In the genomic region with DNA sequence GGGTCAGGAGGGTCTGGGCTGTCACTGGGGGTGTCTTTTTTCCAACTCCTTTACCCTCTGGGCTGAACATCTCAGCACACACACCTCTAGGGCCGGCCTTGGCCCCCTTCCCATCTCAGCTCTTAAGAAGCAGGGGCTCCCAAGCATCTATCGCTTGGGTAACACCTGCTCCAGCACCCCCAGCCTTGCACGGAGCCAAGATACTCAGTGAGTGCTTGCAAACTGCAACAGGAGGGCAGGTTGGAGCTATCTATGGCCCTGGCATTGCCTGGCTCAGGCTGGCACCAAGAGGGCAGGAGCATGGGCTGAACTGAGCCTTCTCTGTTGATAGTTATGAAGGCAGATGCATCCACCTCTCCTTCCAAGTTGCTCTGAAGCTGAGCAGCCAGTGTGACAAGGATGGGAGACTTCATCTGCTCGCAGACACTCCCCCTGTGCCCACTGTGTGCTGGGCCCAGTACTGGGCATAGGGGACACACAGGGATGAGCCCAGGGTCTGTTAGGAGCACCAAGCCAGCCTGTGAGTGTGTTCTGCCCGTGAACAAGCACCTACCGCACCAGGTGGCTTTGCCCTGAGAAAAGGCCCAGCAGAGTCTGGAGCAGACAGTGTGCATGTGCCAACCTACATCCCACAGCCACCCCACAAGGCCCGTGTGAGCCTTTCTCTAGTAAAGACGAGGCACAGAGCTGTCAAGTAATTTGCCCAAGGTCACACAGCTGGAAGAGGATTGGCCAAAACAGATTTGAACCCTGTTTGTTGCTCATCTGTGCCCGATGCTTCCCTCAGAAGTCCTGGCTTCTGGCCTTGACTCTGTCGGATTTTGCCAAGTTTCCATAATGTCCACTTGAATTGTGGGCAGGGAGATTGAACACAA, we compare ENCODE assay signal across 21 cellular contexts. TPM values are rescaled to one million over a fixed set of nuclear protein-coding genes. Genes with fewer than 3 reads are reported as not detected.
A peak's percentile ranks its signal among the peaks of the same experiment; 100 is the strongest.
DNase-seq lines count a peak whose midpoint lies in the region; ATAC-seq lines count a peak whose summit lies in the region.
"Had no signal": no experiment of that assay in that cellular context is flagged by ENCODE, and none has a peak within 500 bp of the region (broad histone marks: within the 10 kb centered on the region; RNA-seq: fewer than 3 reads in every experiment).

No MANE protein-coding gene starts in this region.

- no peak for ATAC-seq in GM18498 (IDR thresholded peaks at IDR 0.05; ENCODE audit: unreplicated experiment)
- no peak for ATAC-seq in HG03342 (IDR thresholded peaks at IDR 0.05; ENCODE audit: unreplicated experiment)
- ATAC-seq: activated CD4-positive, alpha-beta T cell treated with anti-CD3 and anti-CD28 coated beads for 36 hours had no signal

- H3K27ac ChIP-seq in cingulate gyrus (ENCODE audit: low read depth, low read length), result peak overlapping the region; percentile 19
- H3K27ac ChIP-seq: BLaER1 treated with 17β-estradiol and CSF1 and Interleukin-3, amounts not matched to agents 10 nM and 100 nM; left ventricle myocardium inferior; neutrophil; prostate gland; SJCRH30; VCaP had no signal

- DNase-seq in AG20443 (ENCODE audit: low spot score) (peak; percentile 4), D341Med (ENCODE audit: low spot score) (peak; percentile 9), mesenteric fat pad (ENCODE audit: low spot score) (peak; percentile 59), GDM1 (lab: John Stamatoyannopoulos, UW) (no peak)
- DNase-seq: activated CD4-positive, alpha-beta T cell treated with anti-CD3 and anti-CD28 coated beads for 36 hours; activated gamma-delta T cell treated with Interleukin-2 at 50 U/mL for 16 hours; effector CD4-positive, alpha-beta T cell; left ventricle myocardium inferior; naive B cell; NCI-H146; NCI-H226; SJCRH30; T-helper 9 cell; trophoblast cell had no signal

RNA-seq across cellular contexts. Expression of gene PHF2, which starts 58.2 kb away (rescaled TPM):
- 23.0 TPM for total RNA-seq in mesenteric fat pad
